ENCODE assay signal across 8 cellular contexts in genomic region chr3:129248286-129248979, GRCh38. TPM values are rescaled to one million over a fixed set of nuclear protein-coding genes. Genes with fewer than 3 reads are reported as not detected.
DNase-seq lines count a peak whose midpoint lies in the region; ATAC-seq and TF ChIP-seq lines count a peak whose summit lies in the region.

No MANE protein-coding gene starts in this region.

- H3K27me3 Mint-ChIP-seq in nephron (ENCODE audit: low read depth) = no peaks in the 10 kb centered on the region

- no peaks in the 10 kb centered on the region for H3F3A ChIP-seq in MM.1S (ENCODE audit: insufficient read depth, low read length)

- peaks cover 21 to 54% (median 25%) of the 10 kb centered on the region in 10 experiments for H3K4me1 ChIP-seq in BLaER1 treated with 17β-estradiol and CSF1 and Interleukin-3, amounts not matched to agents 10 nM and 100 nM
- H3K4me1 ChIP-seq in MM.1S (ENCODE audit: low read length) = peaks cover 23% of the 10 kb centered on the region

- H3K9me2 ChIP-seq in MM.1S (replicated peaks; ENCODE audit: insufficient read depth, low read length) = no peaks in the 10 kb centered on the region

- no peaks in the 10 kb centered on the region for H3K9me3 Mint-ChIP-seq in nephron

- DNase-seq in MM.1S (no peak), dorsolateral prefrontal cortex (peak in 1 of 10 donors; percentile 34), NCI-H1694 treated with DMSO at 0.1 percent for 48 hours (lab: John Stamatoyannopoulos, UW) (no peak), activated gamma-delta T cell (lab: John Stamatoyannopoulos, UW) (no peak), GM20000 (ENCODE audit: low spot score) (no peak)

- H3K36me3 Mint-ChIP-seq in nephron (ENCODE audit: low read depth) = peaks cover 24% of the 10 kb centered on the region

- TF ChIP-seq CTCF in MM.1S (IDR thresholded peaks at IDR 0.05; ENCODE audit: low read length) (no peak), dorsolateral prefrontal cortex (IDR thresholded peaks at IDR 0.05 in 54 of 56, conservative IDR thresholded peaks at IDR 0.05 in 2 of 56; ENCODE audit: low read depth in 1 of 56, partially characterized antibody in 56 of 56) (no peak), nephron (IDR thresholded peaks at IDR 0.05; ENCODE audit: unreplicated experiment in 3 of 3) (no peak), GM20000 (IDR thresholded peaks at IDR 0.05; ENCODE audit: extremely low read depth, missing control alignments) (no peak)

- H3K36me3 ChIP-seq in BLaER1 treated with 17β-estradiol and CSF1 and Interleukin-3, amounts not matched to agents 10 nM and 100 nM = peaks cover 21 to 25% (median 23%) of the 10 kb centered on the region in 11 experiments
- H3K36me3 ChIP-seq in MM.1S (replicated peaks; ENCODE audit: insufficient read depth, low read length) = peaks cover 6% of the 10 kb centered on the region; the same call in 1 of the 2 replicates

- H3K79me2 ChIP-seq in MM.1S (ENCODE audit: low read length) = peaks cover 56% of the 10 kb centered on the region

- H3K27ac ChIP-seq in BLaER1 treated with 17β-estradiol and CSF1 and Interleukin-3, amounts not matched to agents 10 nM and 100 nM = peak overlapping the region; percentile 87 to 95 (median 92)
- H3K27ac ChIP-seq in MM.1S (ENCODE audit: low read length) (peak overlapping the region; percentile 61; the same call in 1 of the 2 replicates), dorsolateral prefrontal cortex (peak overlapping the region in 41 of 59 donors; percentile 5 to 96 (median 83))

- H3K27ac Mint-ChIP-seq in nephron = peak overlapping the region; percentile 96 to 99 (median 96)

- intact Hi-C loops in dorsolateral prefrontal cortex (cut with DNase I) = loop anchor here (2.0 to 10.0 kb wide), 6 partner anchors 51 to 634 kb away; partner anchors contain the start of gene CNBP (in 2 of the 2)

- no peaks in the 10 kb centered on the region for H3K27me3 ChIP-seq in BLaER1 treated with 17β-estradiol and CSF1 and Interleukin-3, amounts not matched to agents 10 nM and 100 nM
- H3K27me3 ChIP-seq in MM.1S (replicated peaks; ENCODE audit: insufficient read depth, low read length) (no peaks in the 10 kb centered on the region), dorsolateral prefrontal cortex (no peaks in the 10 kb centered on the region)

- peaks cover 0 to 21% (median 8%) of the 10 kb centered on the region in 11 experiments; a peak in 5 of 22 replicates for H4K20me1 ChIP-seq in BLaER1 treated with 17β-estradiol and CSF1 and Interleukin-3, amounts not matched to agents 10 nM and 100 nM
- no peaks in the 10 kb centered on the region for H4K20me1 ChIP-seq in MM.1S (ENCODE audit: insufficient read depth, low read length)

- H3K9ac ChIP-seq in BLaER1 treated with 17β-estradiol and CSF1 and Interleukin-3, amounts not matched to agents 10 nM and 100 nM = peak overlapping the region; percentile 87 to 98 (median 94)
- H3K9ac ChIP-seq in MM.1S (ENCODE audit: low read length) = peak overlapping the region; percentile 98; the same call in 1 of the 2 replicates

- H3K4me2 ChIP-seq in BLaER1 treated with 17β-estradiol and CSF1 and Interleukin-3, amounts not matched to agents 10 nM and 100 nM = peak overlapping the region; percentile 86 to 97 (median 93)
- H3K4me2 ChIP-seq in MM.1S (ENCODE audit: low read depth, low read length) = peak overlapping the region; percentile 55

- no peaks in the 10 kb centered on the region for H3K9me3 ChIP-seq in BLaER1 treated with 17β-estradiol and CSF1 and Interleukin-3, amounts not matched to agents 10 nM and 100 nM (replicated peaks in 1 of 11)
- H3K9me3 ChIP-seq in MM.1S (replicated peaks; ENCODE audit: insufficient read depth, low read length) = no peaks in the 10 kb centered on the region

- peaks cover 38% of the 10 kb centered on the region for H3K4me1 Mint-ChIP-seq in nephron

- no peak for ATAC-seq in GM19328 (IDR thresholded peaks at IDR 0.05; ENCODE audit: unreplicated experiment)

- peak overlapping the region; percentile 76; the same call in 1 of the 2 replicates for H2AFZ ChIP-seq in MM.1S (ENCODE audit: low read length)

- peak overlapping the region; percentile 95 to 100 (median 96) for H3K4me3 Mint-ChIP-seq in nephron

- H3K4me3 ChIP-seq in BLaER1 treated with 17β-estradiol and CSF1 and Interleukin-3, amounts not matched to agents 10 nM and 100 nM = peak overlapping the region; percentile 82 to 99 (median 92)
- peak overlapping the region; percentile 95 for H3K4me3 ChIP-seq in MM.1S (ENCODE audit: low read length)
- peak overlapping the region; percentile 68 to 100 (median 98) for H3K4me3 ChIP-seq in dorsolateral prefrontal cortex

RNA-seq across cellular contexts. Expression of gene COPG1, which starts 1.0 kb away (rescaled TPM):
- 100 to 1,000 TPM in 108 of 120 experiments, 10 to 100 TPM in 12; 64.7 to 179 (median 137) TPM for total RNA-seq in dorsolateral prefrontal cortex

RNA-seq across cellular contexts. Expression of gene HMCES, which starts 30.2 kb away (rescaled TPM):
- 10 to 100 TPM; 31.9 to 85.5 (median 48.3) TPM for total RNA-seq in dorsolateral prefrontal cortex
